In genomic region chr6:30720738-30721197, GRCh38 we compare ENCODE assay signal across 8 cellular contexts. TPM values are rescaled to one million over a fixed set of nuclear protein-coding genes. Genes with fewer than 3 reads are reported as not detected.
DNase-seq lines count a peak whose midpoint lies in the region; ATAC-seq lines count a peak whose summit lies in the region.

No MANE protein-coding gene starts in this region.

- CTCF ChIA-PET in activated CD4-positive, alpha-beta memory T cell treated with anti-CD3 and anti-CD28 coated beads for 36 hours (lab: Charles Lee), result interaction anchor here (1.0 to 24.6 kb wide), 8 partner anchors 11 to 179 kb away, joined by 3 to 628 read pairs (median 8); partner anchors contain the start of genes DHX16, MRPS18B and PPP1R10

- H3K27me3 Mint-ChIP-seq in activated CD4-positive, alpha-beta memory T cell treated with anti-CD3 and anti-CD28 coated beads for 36 hours, result peaks cover 1% of the 10 kb centered on the region
- no peaks in the 10 kb centered on the region for H3K27me3 Mint-ChIP-seq in effector memory CD8-positive, alpha-beta T cell
- no peaks in the 10 kb centered on the region for H3K27me3 Mint-ChIP-seq in stimulated activated naive B cell treated with anti-CD40 and anti-IgM and Interleukin-4, amounts not matched to agents 10 μg/mL and 1 μg/mL and 100 μg/mL, for 72 hours

- intact Hi-C loops in activated CD4-positive, alpha-beta memory T cell treated with anti-CD3 and anti-CD28 coated beads for 36 hours (cut with micrococcal nuclease), result loop anchor here (2.0 to 10.0 kb wide), 3 partner anchors 74 to 364 kb away; partner anchors contain the start of genes C6orf136 and HLA-E

- no peaks in the 10 kb centered on the region for H3K9me3 Mint-ChIP-seq in activated CD4-positive, alpha-beta memory T cell treated with anti-CD3 and anti-CD28 coated beads for 36 hours
- peaks cover 0 to 9% of the 10 kb centered on the region in 2 donors for H3K9me3 Mint-ChIP-seq in effector memory CD8-positive, alpha-beta T cell
- peaks cover 0 to 2% of the 10 kb centered on the region in 2 donors for H3K9me3 Mint-ChIP-seq in stimulated activated naive B cell treated with anti-CD40 and anti-IgM and Interleukin-4, amounts not matched to agents 10 μg/mL and 1 μg/mL and 100 μg/mL, for 72 hours

- peaks cover 62% of the 10 kb centered on the region for H3K36me3 Mint-ChIP-seq in activated CD4-positive, alpha-beta memory T cell treated with anti-CD3 and anti-CD28 coated beads for 36 hours
- H3K36me3 Mint-ChIP-seq in effector memory CD8-positive, alpha-beta T cell (ENCODE audit: insufficient read depth), result peaks cover 67% of the 10 kb centered on the region
- peaks cover 48 to 73% of the 10 kb centered on the region in 2 donors for H3K36me3 Mint-ChIP-seq in stimulated activated naive B cell treated with anti-CD40 and anti-IgM and Interleukin-4, amounts not matched to agents 10 μg/mL and 1 μg/mL and 100 μg/mL, for 72 hours

- no peak for ATAC-seq in effector memory CD8-positive, alpha-beta T cell (replicated peaks)
- peak; percentile 16 to 19 for ATAC-seq in stimulated activated naive B cell treated with anti-CD40 and anti-IgM and Interleukin-4, amounts not matched to agents 10 μg/mL and 1 μg/mL and 100 μg/mL, for 72 hours (replicated peaks)
- ATAC-seq in GM21786 (IDR thresholded peaks at IDR 0.05; ENCODE audit: unreplicated experiment), result no peak

- peaks cover 52% of the 10 kb centered on the region for H3K4me1 Mint-ChIP-seq in activated CD4-positive, alpha-beta memory T cell treated with anti-CD3 and anti-CD28 coated beads for 36 hours (ENCODE audit: low read depth)
- peaks cover 48 to 55% of the 10 kb centered on the region in 2 donors for H3K4me1 Mint-ChIP-seq in effector memory CD8-positive, alpha-beta T cell (ENCODE audit: low read depth in 2 of 2)
- H3K4me1 Mint-ChIP-seq in stimulated activated naive B cell treated with anti-CD40 and anti-IgM and Interleukin-4, amounts not matched to agents 10 μg/mL and 1 μg/mL and 100 μg/mL, for 72 hours, result peaks cover 40 to 67% of the 10 kb centered on the region in 2 donors

- H3K4me3 Mint-ChIP-seq in activated CD4-positive, alpha-beta memory T cell treated with anti-CD3 and anti-CD28 coated beads for 36 hours, result peak overlapping the region; percentile 92
- peak overlapping the region; percentile 97 to 99 for H3K4me3 Mint-ChIP-seq in effector memory CD8-positive, alpha-beta T cell
- peak overlapping the region; percentile 86 to 95 for H3K4me3 Mint-ChIP-seq in stimulated activated naive B cell treated with anti-CD40 and anti-IgM and Interleukin-4, amounts not matched to agents 10 μg/mL and 1 μg/mL and 100 μg/mL, for 72 hours

- DNase-seq in NCI-H2081 (lab: John Stamatoyannopoulos, UW) (peak; percentile 78 to 79), NCI-H2081 treated with DMSO at 0.1 percent for 48 hours (lab: John Stamatoyannopoulos, UW) (no peak), NCI-H524 treated with DMSO at 0.1 percent for 48 hours (lab: John Stamatoyannopoulos, UW) (peak; percentile 22), mesenteric fat pad (ENCODE audit: low spot score) (peak; percentile 93)
- peak; percentile 76 for DNase-seq in activated CD4-positive, alpha-beta memory T cell treated with anti-CD3 and anti-CD28 coated beads for 36 hours
- DNase-seq in effector memory CD8-positive, alpha-beta T cell, result peak; percentile 42 to 55 (median 46)
- peak; percentile 61 for DNase-seq in stimulated activated naive B cell treated with anti-CD40 and anti-IgM and Interleukin-4, amounts not matched to agents 10 μg/mL and 1 μg/mL and 100 μg/mL, for 72 hours

- H3K27ac Mint-ChIP-seq in activated CD4-positive, alpha-beta memory T cell treated with anti-CD3 and anti-CD28 coated beads for 36 hours, result peak overlapping the region; percentile 95
- peak overlapping the region; percentile 81 to 91 for H3K27ac Mint-ChIP-seq in effector memory CD8-positive, alpha-beta T cell
- peak overlapping the region; percentile 93 for H3K27ac Mint-ChIP-seq in stimulated activated naive B cell treated with anti-CD40 and anti-IgM and Interleukin-4, amounts not matched to agents 10 μg/mL and 1 μg/mL and 100 μg/mL, for 72 hours

- POLR2A ChIA-PET in activated CD4-positive, alpha-beta memory T cell treated with anti-CD3 and anti-CD28 coated beads for 36 hours (lab: Charles Lee), result interaction anchor here (0.7 to 9.7 kb wide), 7 partner anchors 10 to 150 kb away, joined by 3 to 209 read pairs (median 8); partner anchors contain the start of genes ABCF1, MRPS18B, NRM and PPP1R18

RNA-seq across cellular contexts. Expression of gene TUBB, which starts 0.6 kb away (rescaled TPM):
- 1,000 to 10,000 TPM; 1,695 to 1,719 TPM for total RNA-seq in activated CD4-positive, alpha-beta memory T cell treated with anti-CD3 and anti-CD28 coated beads for 36 hours
- 452 TPM for total RNA-seq in mesenteric fat pad

RNA-seq across cellular contexts. Expression of gene MDC1, which starts 3.7 kb away (rescaled TPM):
- total RNA-seq in activated CD4-positive, alpha-beta memory T cell treated with anti-CD3 and anti-CD28 coated beads for 36 hours, result 10 to 100 TPM; 79.5 to 88.7 TPM
- 19.8 TPM for total RNA-seq in mesenteric fat pad

RNA-seq across cellular contexts. Expression of gene FLOT1, which starts 21.7 kb away (rescaled TPM):
- total RNA-seq in activated CD4-positive, alpha-beta memory T cell treated with anti-CD3 and anti-CD28 coated beads for 36 hours, result 100 to 1,000 TPM; 226 to 231 TPM
- total RNA-seq in mesenteric fat pad, result 190 TPM

RNA-seq across cellular contexts. Expression of gene IER3, which starts 23.6 kb away (rescaled TPM):
- total RNA-seq in activated CD4-positive, alpha-beta memory T cell treated with anti-CD3 and anti-CD28 coated beads for 36 hours, result 100 to 1,000 TPM; 167 to 171 TPM
- 146 TPM for total RNA-seq in mesenteric fat pad

RNA-seq across cellular contexts. Expression of gene NRM, which starts 30.0 kb away (rescaled TPM):
- total RNA-seq in activated CD4-positive, alpha-beta memory T cell treated with anti-CD3 and anti-CD28 coated beads for 36 hours, result 10 to 100 TPM; 31.6 to 32.7 TPM
- total RNA-seq in mesenteric fat pad, result 7.3 TPM

Comparison
In these comparisons a context has a peak if more than half of its experiments do, and no peak if none do; other contexts are left out.
1. ATAC-seq: peak in stimulated activated naive B cell treated with anti-CD40 and anti-IgM and Interleukin-4, amounts not matched to agents 10 μg/mL and 1 μg/mL and 100 μg/mL, for 72 hours (2 of 2); none in effector memory CD8-positive, alpha-beta T cell (single experiment) and GM21786 (single experiment).
2. Peak in every context shown above with its lines, with median percentiles within 50 percentile points of each other: H3K27ac Mint-ChIP-seq and H3K4me3 Mint-ChIP-seq.